ENCODE assay signal across 1 cellular context in genomic region chr16:78756189-78756661, GRCh38.
TF ChIP-seq lines count a peak whose summit lies in the region.

No MANE protein-coding gene starts in this region.

TF ChIP-seq in HepG2, 621 proteins besides CTCF, POLR2A, EP300 and RAD21 (continued from another document and continues in another):
- TF ChIP-seq, protein P1, sequence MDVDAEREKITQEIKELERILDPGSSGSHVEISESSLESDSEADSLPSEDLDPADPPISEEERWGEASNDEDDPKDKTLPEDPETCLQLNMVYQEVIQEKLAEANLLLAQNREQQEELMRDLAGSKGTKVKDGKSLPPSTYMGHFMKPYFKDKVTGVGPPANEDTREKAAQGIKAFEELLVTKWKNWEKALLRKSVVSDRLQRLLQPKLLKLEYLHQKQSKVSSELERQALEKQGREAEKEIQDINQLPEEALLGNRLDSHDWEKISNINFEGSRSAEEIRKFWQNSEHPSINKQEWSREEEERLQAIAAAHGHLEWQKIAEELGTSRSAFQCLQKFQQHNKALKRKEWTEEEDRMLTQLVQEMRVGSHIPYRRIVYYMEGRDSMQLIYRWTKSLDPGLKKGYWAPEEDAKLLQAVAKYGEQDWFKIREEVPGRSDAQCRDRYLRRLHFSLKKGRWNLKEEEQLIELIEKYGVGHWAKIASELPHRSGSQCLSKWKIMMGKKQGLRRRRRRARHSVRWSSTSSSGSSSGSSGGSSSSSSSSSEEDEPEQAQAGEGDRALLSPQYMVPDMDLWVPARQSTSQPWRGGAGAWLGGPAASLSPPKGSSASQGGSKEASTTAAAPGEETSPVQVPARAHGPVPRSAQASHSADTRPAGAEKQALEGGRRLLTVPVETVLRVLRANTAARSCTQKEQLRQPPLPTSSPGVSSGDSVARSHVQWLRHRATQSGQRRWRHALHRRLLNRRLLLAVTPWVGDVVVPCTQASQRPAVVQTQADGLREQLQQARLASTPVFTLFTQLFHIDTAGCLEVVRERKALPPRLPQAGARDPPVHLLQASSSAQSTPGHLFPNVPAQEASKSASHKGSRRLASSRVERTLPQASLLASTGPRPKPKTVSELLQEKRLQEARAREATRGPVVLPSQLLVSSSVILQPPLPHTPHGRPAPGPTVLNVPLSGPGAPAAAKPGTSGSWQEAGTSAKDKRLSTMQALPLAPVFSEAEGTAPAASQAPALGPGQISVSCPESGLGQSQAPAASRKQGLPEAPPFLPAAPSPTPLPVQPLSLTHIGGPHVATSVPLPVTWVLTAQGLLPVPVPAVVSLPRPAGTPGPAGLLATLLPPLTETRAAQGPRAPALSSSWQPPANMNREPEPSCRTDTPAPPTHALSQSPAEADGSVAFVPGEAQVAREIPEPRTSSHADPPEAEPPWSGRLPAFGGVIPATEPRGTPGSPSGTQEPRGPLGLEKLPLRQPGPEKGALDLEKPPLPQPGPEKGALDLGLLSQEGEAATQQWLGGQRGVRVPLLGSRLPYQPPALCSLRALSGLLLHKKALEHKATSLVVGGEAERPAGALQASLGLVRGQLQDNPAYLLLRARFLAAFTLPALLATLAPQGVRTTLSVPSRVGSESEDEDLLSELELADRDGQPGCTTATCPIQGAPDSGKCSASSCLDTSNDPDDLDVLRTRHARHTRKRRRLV (CRISPR knock-in tag; IDR thresholded peaks at IDR 0.05) = no peak
- TF ChIP-seq ZNF264 (CRISPR knock-in tag; IDR thresholded peaks at IDR 0.05) = peak; percentile 93; the same call in 1 of the 2 replicates
- TF ChIP-seq ZNF20 (CRISPR knock-in tag; IDR thresholded peaks at IDR 0.05) = no peak
- TF ChIP-seq, protein P2, sequence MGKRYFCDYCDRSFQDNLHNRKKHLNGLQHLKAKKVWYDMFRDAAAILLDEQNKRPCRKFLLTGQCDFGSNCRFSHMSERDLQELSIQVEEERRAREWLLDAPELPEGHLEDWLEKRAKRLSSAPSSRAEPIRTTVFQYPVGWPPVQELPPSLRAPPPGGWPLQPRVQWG (CRISPR knock-in tag; IDR thresholded peaks at IDR 0.05; ENCODE audit: borderline replicate concordance, low read depth) = no peak
- TF ChIP-seq FUBP1 (CRISPR knock-in tag; IDR thresholded peaks at IDR 0.05; ENCODE audit: borderline replicate concordance) = no peak
- TF ChIP-seq, protein P3, sequence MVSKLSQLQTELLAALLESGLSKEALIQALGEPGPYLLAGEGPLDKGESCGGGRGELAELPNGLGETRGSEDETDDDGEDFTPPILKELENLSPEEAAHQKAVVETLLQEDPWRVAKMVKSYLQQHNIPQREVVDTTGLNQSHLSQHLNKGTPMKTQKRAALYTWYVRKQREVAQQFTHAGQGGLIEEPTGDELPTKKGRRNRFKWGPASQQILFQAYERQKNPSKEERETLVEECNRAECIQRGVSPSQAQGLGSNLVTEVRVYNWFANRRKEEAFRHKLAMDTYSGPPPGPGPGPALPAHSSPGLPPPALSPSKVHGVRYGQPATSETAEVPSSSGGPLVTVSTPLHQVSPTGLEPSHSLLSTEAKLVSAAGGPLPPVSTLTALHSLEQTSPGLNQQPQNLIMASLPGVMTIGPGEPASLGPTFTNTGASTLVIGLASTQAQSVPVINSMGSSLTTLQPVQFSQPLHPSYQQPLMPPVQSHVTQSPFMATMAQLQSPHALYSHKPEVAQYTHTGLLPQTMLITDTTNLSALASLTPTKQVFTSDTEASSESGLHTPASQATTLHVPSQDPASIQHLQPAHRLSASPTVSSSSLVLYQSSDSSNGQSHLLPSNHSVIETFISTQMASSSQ (IDR thresholded peaks at IDR 0.05; ENCODE audit: low read depth) = peak; percentile 41; the same call in 1 of the 2 replicates
- TF ChIP-seq, protein P3 (CRISPR knock-in tag; IDR thresholded peaks at IDR 0.05; ENCODE audit: borderline replicate concordance) = no peak
- TF ChIP-seq, protein P4, sequence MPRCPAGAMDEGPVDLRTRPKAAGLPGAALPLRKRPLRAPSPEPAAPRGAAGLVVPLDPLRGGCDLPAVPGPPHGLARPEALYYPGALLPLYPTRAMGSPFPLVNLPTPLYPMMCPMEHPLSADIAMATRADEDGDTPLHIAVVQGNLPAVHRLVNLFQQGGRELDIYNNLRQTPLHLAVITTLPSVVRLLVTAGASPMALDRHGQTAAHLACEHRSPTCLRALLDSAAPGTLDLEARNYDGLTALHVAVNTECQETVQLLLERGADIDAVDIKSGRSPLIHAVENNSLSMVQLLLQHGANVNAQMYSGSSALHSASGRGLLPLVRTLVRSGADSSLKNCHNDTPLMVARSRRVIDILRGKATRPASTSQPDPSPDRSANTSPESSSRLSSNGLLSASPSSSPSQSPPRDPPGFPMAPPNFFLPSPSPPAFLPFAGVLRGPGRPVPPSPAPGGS (CRISPR knock-in tag; IDR thresholded peaks at IDR 0.05) = no peak
- TF ChIP-seq CSRNP2 (CRISPR knock-in tag; conservative IDR thresholded peaks at IDR 0.05; ENCODE audit: low read depth) = no peak
- TF ChIP-seq REXO4 (CRISPR knock-in tag; IDR thresholded peaks at IDR 0.05; ENCODE audit: borderline replicate concordance) = no peak
- TF ChIP-seq ZNF3 (CRISPR knock-in tag; IDR thresholded peaks at IDR 0.05) = no peak
- TF ChIP-seq SKIL (CRISPR knock-in tag; IDR thresholded peaks at IDR 0.05; ENCODE audit: borderline replicate concordance) = no peak
- no peak for TF ChIP-seq PRMT3 (CRISPR knock-in tag; IDR thresholded peaks at IDR 0.05; ENCODE audit: borderline replicate concordance, low read depth)
- no peak for TF ChIP-seq CENPX (CRISPR knock-in tag; IDR thresholded peaks at IDR 0.05)
- peak; percentile 25; the same call in 1 of the 2 replicates for TF ChIP-seq ZBED4 (CRISPR knock-in tag; IDR thresholded peaks at IDR 0.05; ENCODE audit: borderline replicate concordance)
- no peak for TF ChIP-seq U2AF2 (IDR thresholded peaks at IDR 0.05; ENCODE audit: low read depth, low read length)
- TF ChIP-seq GATAD1 (CRISPR knock-in tag; IDR thresholded peaks at IDR 0.05) = peak; percentile 33; the same call in 1 of the 2 replicates
- no peak for TF ChIP-seq ZNF143 (CRISPR knock-in tag; IDR thresholded peaks at IDR 0.05)
- 0 out of 2 replicates have a peak, but pooled peaks have one; percentile 49 for TF ChIP-seq FOXO1 (CRISPR knock-in tag; IDR thresholded peaks at IDR 0.05)
- no peak for TF ChIP-seq CREBL2 (CRISPR knock-in tag; IDR thresholded peaks at IDR 0.05; ENCODE audit: borderline replicate concordance)
- TF ChIP-seq SALL1 (CRISPR knock-in tag; IDR thresholded peaks at IDR 0.05) = peak; percentile 66; the same call in 1 of the 2 replicates
- TF ChIP-seq ZBTB3 (CRISPR knock-in tag; IDR thresholded peaks at IDR 0.05; ENCODE audit: borderline replicate concordance, low read depth) = no peak
- TF ChIP-seq, protein P5, sequence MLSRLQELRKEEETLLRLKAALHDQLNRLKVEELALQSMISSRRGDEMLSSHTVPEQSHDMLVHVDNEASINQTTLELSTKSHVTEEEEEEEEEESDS (CRISPR knock-in tag; IDR thresholded peaks at IDR 0.05; ENCODE audit: borderline replicate concordance) = no peak
- TF ChIP-seq HES4 (CRISPR knock-in tag; IDR thresholded peaks at IDR 0.05; ENCODE audit: borderline replicate concordance) = no peak
- no peak for TF ChIP-seq ZBTB46 (CRISPR knock-in tag; IDR thresholded peaks at IDR 0.05; ENCODE audit: borderline replicate concordance)
- TF ChIP-seq ZNF329 (CRISPR knock-in tag; IDR thresholded peaks at IDR 0.05; ENCODE audit: low read depth) = no peak
- peak; percentile 48; the same call in 1 of the 2 replicates for TF ChIP-seq ELF1 (CRISPR knock-in tag; IDR thresholded peaks at IDR 0.05)
- no peak for TF ChIP-seq ZNF432 (CRISPR knock-in tag; IDR thresholded peaks at IDR 0.05; ENCODE audit: borderline replicate concordance)
- TF ChIP-seq ZNF263 (CRISPR knock-in tag; IDR thresholded peaks at IDR 0.05) = no peak
- 0 out of 2 replicates have a peak, but pooled peaks have one; percentile 22 for TF ChIP-seq NR2F2 (IDR thresholded peaks at IDR 0.05; ENCODE audit: borderline replicate concordance, low read depth)
- no peak for TF ChIP-seq ZNF552 (CRISPR knock-in tag; IDR thresholded peaks at IDR 0.05; ENCODE audit: borderline replicate concordance)
- TF ChIP-seq ZBTB21 (CRISPR knock-in tag; IDR thresholded peaks at IDR 0.05) = no peak
- no peak for TF ChIP-seq ZEB1 (IDR thresholded peaks at IDR 0.05; ENCODE audit: insufficient replicate concordance, low read depth)
- no peak for TF ChIP-seq ZNF792 (CRISPR knock-in tag; IDR thresholded peaks at IDR 0.05)
